20 cellular contexts compared by ENCODE assay signal in the genomic region with DNA sequence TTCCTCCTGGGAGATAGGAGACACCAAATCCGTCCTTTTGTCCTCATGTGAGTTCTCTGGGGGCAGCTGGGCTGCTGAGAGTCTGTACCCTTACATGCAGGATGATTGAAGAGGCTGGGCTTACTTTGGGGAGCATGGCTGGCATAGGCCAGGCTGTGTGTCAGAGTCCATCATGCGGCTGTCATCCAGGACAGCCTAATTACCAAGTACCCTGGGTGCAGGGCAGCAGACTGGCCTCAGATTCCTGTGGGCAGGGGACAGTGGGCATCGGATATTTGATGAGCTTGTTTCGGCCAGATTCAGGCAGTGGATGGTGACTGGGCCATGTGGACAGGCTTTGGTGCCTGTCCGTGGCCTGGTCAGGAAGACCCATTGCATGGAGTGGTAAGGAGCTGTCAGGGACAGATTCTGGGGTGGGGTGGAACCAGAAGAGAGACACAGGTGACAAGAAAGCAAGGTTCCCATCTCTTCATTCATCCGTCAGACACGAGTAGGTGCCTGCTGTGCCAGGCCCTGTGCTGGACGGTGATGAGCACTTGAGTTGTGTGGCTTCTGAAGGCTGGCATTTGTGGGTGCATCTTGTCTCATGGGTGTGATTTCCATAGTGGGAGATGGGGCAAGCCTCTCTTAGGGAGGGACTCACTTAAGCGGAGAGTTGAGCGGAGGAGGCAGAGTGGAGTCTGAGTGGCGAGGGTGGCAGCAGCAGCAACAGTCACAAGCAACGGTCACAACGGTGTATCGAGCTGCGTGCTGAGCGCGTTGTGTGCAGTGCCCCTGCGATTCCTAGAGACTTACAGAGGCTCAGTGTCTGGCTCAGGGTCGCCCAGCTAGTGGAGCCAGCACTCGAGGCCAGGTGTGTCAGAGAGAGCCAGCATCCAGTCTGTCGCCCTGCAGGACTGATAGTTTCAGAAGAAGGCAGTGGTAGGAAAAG.
"Had no signal": no experiment of that assay in that cellular context is flagged by ENCODE, and none has a peak within 500 bp of the region (broad histone marks: within the 10 kb centered on the region; RNA-seq: fewer than 3 reads in every experiment).

No MANE protein-coding gene starts in this region.

- H3K9me3 Mint-ChIP-seq: activated CD4-positive, alpha-beta memory T cell treated with anti-CD3 and anti-CD28 coated beads for 36 hours; immature natural killer cell; mesothelial cell of epicardium had no signal

- H3K4me1 ChIP-seq: colonic mucosa, parathyroid adenoma had no signal

- H3K4me3 ChIP-seq: adrenal gland, colonic mucosa, heart left ventricle, lung, SK-N-MC, upper lobe of left lung had no signal

- H3K9ac ChIP-seq: parathyroid adenoma had no signal

- H3K9me3 ChIP-seq: adrenal gland, colonic mucosa, heart left ventricle, upper lobe of left lung had no signal

- ATAC-seq: foreskin keratinocyte, heart left ventricle, left cardiac atrium had no signal

- H3K27ac Mint-ChIP-seq: activated CD4-positive, alpha-beta memory T cell treated with anti-CD3 and anti-CD28 coated beads for 36 hours; mesothelial cell of epicardium had no signal

- H2AFZ ChIP-seq: parathyroid adenoma had no signal

- H3K27me3 ChIP-seq: adrenal gland, colonic mucosa, foreskin keratinocyte, heart left ventricle, upper lobe of left lung had no signal

- H3K27ac ChIP-seq: adrenal gland, colonic mucosa, foreskin keratinocyte, heart left ventricle, parathyroid adenoma, SK-N-MC, upper lobe of left lung had no signal

- DNase-seq: activated CD4-positive, alpha-beta memory T cell treated with anti-CD3 and anti-CD28 coated beads for 36 hours; activated CD4-positive, CD25-positive, alpha-beta regulatory T cell treated with anti-CD3 and anti-CD28 coated beads, Interleukin-2, amount 50 U/mL, for 72 hours; activated naive CD4-positive, alpha-beta T cell treated with Interleukin-2 at 50 U/mL for 16 hours; caudate nucleus; colonic mucosa; foreskin keratinocyte; immature natural killer cell; left cardiac atrium; retina; stimulated activated CD4-positive, alpha-beta T cell treated with anti-CD3 and anti-CD28 coated beads, Interleukin-15, amount 100 ng/mL, for 24 hours; stimulated activated CD4-positive, alpha-beta T cell treated with anti-CD3 and anti-CD28 coated beads, Interleukin-4, amount 100 ng/mL, for 1 hour; stimulated activated naive CD4-positive, alpha-beta T cell treated with Interleukin-2 at 50 U/mL for 16 hours; T-helper 9 cell; upper lobe of left lung had no signal

- H3K27me3 Mint-ChIP-seq: activated CD4-positive, alpha-beta memory T cell treated with anti-CD3 and anti-CD28 coated beads for 36 hours had no signal

- H3K36me3 ChIP-seq: adrenal gland, colonic mucosa had no signal

- H3K4me3 Mint-ChIP-seq: activated CD4-positive, alpha-beta memory T cell treated with anti-CD3 and anti-CD28 coated beads for 36 hours; immature natural killer cell; mesothelial cell of epicardium had no signal
